ENCODE assay signal across 26 cellular contexts in the genomic region with DNA sequence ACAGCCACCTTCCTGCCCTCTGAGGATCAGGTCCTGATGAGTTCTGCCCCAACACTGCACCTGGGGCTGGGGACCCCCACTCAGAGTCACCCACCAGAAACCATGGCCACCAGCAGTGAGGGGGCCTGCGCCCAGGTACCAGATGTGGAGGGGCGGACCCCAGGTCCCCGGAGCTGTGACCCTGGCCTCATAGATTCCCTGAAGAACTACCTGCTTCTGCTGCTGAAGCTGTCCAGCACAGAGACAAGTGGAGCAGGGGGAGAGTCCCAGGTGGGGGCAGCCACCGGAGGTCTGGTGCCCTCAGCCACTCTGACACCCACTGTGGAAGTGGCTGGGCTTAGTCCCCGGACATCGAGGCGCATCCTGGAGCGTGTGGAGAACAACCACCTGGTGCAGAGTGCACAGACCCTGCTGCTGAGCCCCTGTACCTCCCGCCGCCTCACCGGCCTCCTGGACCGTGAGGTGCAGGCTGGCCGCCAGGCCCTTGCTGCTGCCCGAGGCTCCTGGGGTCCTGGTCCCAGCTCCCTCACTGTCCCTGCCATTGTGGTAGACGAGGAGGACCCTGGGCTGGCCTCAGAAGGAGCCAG. TPM values are rescaled to one million over a fixed set of nuclear protein-coding genes. Genes with fewer than 3 reads are reported as not detected.
"Had no signal": no experiment of that assay in that cellular context is flagged by ENCODE, and none has a peak within 500 bp of the region (broad histone marks: within the 10 kb centered on the region; RNA-seq: fewer than 3 reads in every experiment).

No MANE protein-coding gene starts in this region.

- H3K27ac ChIP-seq: body of pancreas, cardiac muscle cell, transverse colon, uterus had no signal

- H3K4me1 ChIP-seq: transverse colon, uterus had no signal

- H3K36me3 ChIP-seq: transverse colon, uterus had no signal

- ATAC-seq: activated T-cell treated with anti-CD3 and anti-CD28 coated beads, Interleukin-2, amount 50 U/mL, for 4 hours; body of pancreas had no signal

- DNase-seq: activated CD4-positive, alpha-beta T cell treated with anti-CD3 and anti-CD28 coated beads for 4 hours; activated CD4-positive, alpha-beta T cell treated with anti-CD3 and anti-CD28 coated beads, Interleukin-2, amount 50 U/mL, for 48 hours; activated CD4-positive, CD25-positive, alpha-beta regulatory T cell; activated naive CD4-positive, alpha-beta T cell treated with Interleukin-2 at 50 U/mL for 16 hours; activated T-cell treated with anti-CD3 and anti-CD28 coated beads, Interleukin-2, amount 50 U/mL, for 4 hours; body of pancreas; effector CD4-positive, alpha-beta T cell; foreskin fibroblast; hypothalamus; midbrain; nucleus accumbens; retina; stimulated activated CD4-positive, alpha-beta T cell treated with anti-CD3 and anti-CD28 coated beads, Interleukin-12 subunit alpha, Interleukin-12 subunit beta, amount 100 ng/mL, for 4 hours; stimulated activated CD4-positive, alpha-beta T cell treated with anti-CD3 and anti-CD28 coated beads, Interleukin-4, amount 100 ng/mL, for 4 hours; T1000; transverse colon; uterus had no signal

- H3K4me3 ChIP-seq: body of pancreas, cardiac muscle cell, transverse colon, uterus had no signal

- H3K27me3 ChIP-seq: body of pancreas, cardiac muscle cell, transverse colon, uterus had no signal

- H3K27ac Mint-ChIP-seq: dendritic cell treated with granulocyte-macrophage colony-stimulating factor and Interleukin-4, amounts not matched to agents 40 ng/mL and 50 ng/mL, for 4 days; nephron; T-helper 1 cell treated with Interleukin-12 subunit alpha and Interleukin-12 subunit beta and Interleukin-4 antibody, amounts not matched to agents 30 μg/mL and 1 μg/mL, for 36 hours had no signal

- H3K9me3 Mint-ChIP-seq: activated T-cell treated with anti-CD3 and anti-CD28 coated beads, Interleukin-2, amount 50 U/mL, for 4 hours; dendritic cell treated with granulocyte-macrophage colony-stimulating factor and Interleukin-4, amounts not matched to agents 40 ng/mL and 50 ng/mL, for 4 days; nephron; T-helper 1 cell treated with Interleukin-12 subunit alpha and Interleukin-12 subunit beta and Interleukin-4 antibody, amounts not matched to agents 30 μg/mL and 1 μg/mL, for 36 hours had no signal

- H3K9me3 ChIP-seq: body of pancreas, transverse colon, uterus had no signal

- H3K27me3 Mint-ChIP-seq: dendritic cell treated with granulocyte-macrophage colony-stimulating factor and Interleukin-4, amounts not matched to agents 40 ng/mL and 50 ng/mL, for 4 days had no signal

- H3K4me3 Mint-ChIP-seq: activated T-cell treated with anti-CD3 and anti-CD28 coated beads, Interleukin-2, amount 50 U/mL, for 4 hours; dendritic cell treated with granulocyte-macrophage colony-stimulating factor and Interleukin-4, amounts not matched to agents 40 ng/mL and 50 ng/mL, for 4 days; nephron; T-helper 1 cell treated with Interleukin-12 subunit alpha and Interleukin-12 subunit beta and Interleukin-4 antibody, amounts not matched to agents 30 μg/mL and 1 μg/mL, for 36 hours had no signal

RNA-seq across cellular contexts. Expression of a gene that starts 27.0 kb away (rescaled TPM):
- total RNA-seq: activated CD8-positive, alpha-beta memory T cell treated with anti-CD3 and anti-CD28 coated beads for 36 hours; activated T-cell treated with anti-CD3 and anti-CD28 coated beads, Interleukin-2, amount 50 U/mL, for 4 hours; cerebellum; epithelial cell of proximal tubule; fibroblast of lung; temporal lobe; transverse colon had no signal
- polyA plus RNA-seq: fibroblast of lung had no signal
